Comparison of ENCODE assay signal across 21 cellular contexts in genomic region chr20:49819702-49820101, GRCh38.
"Had no signal": no experiment of that assay in that cellular context is flagged by ENCODE, and none has a peak within 500 bp of the region (broad histone marks: within the 10 kb centered on the region; RNA-seq: fewer than 3 reads in every experiment).

No MANE protein-coding gene starts in this region.

- H3K27me3 Mint-ChIP-seq: naive thymus-derived CD4-positive, alpha-beta T cell; stimulated activated memory B cell treated with anti-CD40 and anti-IgM and Interleukin-4, amounts not matched to agents 10 μg/mL and 1 μg/mL and 100 μg/mL, for 72 hours; stimulated activated naive CD8-positive, alpha-beta T cell treated with anti-CD3 and anti-CD28 coated beads, Interleukin-15, Interleukin-2, amounts not matched to agents 100 ng/mL and 50 ng/mL, for 24 hours had no signal

- DNase-seq: effector CD4-positive, alpha-beta T cell; gastrocnemius medialis; heart right ventricle; hypothalamus; kidney glomerular epithelial cell; mammary epithelial cell; naive thymus-derived CD4-positive, alpha-beta T cell; nephron progenitor cell; psoas muscle; retina; spleen; stimulated activated CD4-positive, alpha-beta T cell treated with anti-CD3 and anti-CD28 coated beads, Interleukin-15, amount 100 ng/mL, for 24 hours; stimulated activated CD4-positive, alpha-beta T cell treated with anti-CD3 and anti-CD28 coated beads, Interleukin-1b, Interleukin-23, amount 100 ng/mL, for 48 hours; stimulated activated CD4-positive, alpha-beta T cell treated with anti-CD3 and anti-CD28 coated beads, Interleukin-4, amount 100 ng/mL, for 24 hours; tibial artery; upper lobe of left lung; uterus had no signal

- H3K9me3 ChIP-seq: gastrocnemius medialis, psoas muscle, spleen, tibial artery, upper lobe of left lung, uterus had no signal

- H3K9me3 Mint-ChIP-seq: stimulated activated memory B cell treated with anti-CD40 and anti-IgM and Interleukin-4, amounts not matched to agents 10 μg/mL and 1 μg/mL and 100 μg/mL, for 72 hours; stimulated activated naive CD8-positive, alpha-beta T cell treated with anti-CD3 and anti-CD28 coated beads, Interleukin-15, Interleukin-2, amounts not matched to agents 100 ng/mL and 50 ng/mL, for 24 hours had no signal

- H3K27ac ChIP-seq: psoas muscle, tibial artery, upper lobe of left lung, uterus had no signal

- H3K4me3 Mint-ChIP-seq: naive thymus-derived CD4-positive, alpha-beta T cell; nephron progenitor cell; stimulated activated memory B cell treated with anti-CD40 and anti-IgM and Interleukin-4, amounts not matched to agents 10 μg/mL and 1 μg/mL and 100 μg/mL, for 72 hours; stimulated activated naive CD8-positive, alpha-beta T cell treated with anti-CD3 and anti-CD28 coated beads, Interleukin-15, Interleukin-2, amounts not matched to agents 100 ng/mL and 50 ng/mL, for 24 hours had no signal

- H3K36me3 ChIP-seq: uterus had no signal

- H3K4me3 ChIP-seq: gastrocnemius medialis, heart right ventricle, psoas muscle, spleen, tibial artery, upper lobe of left lung, uterus had no signal

- ATAC-seq: esophagus mucosa; gastrocnemius medialis; heart right ventricle; naive thymus-derived CD4-positive, alpha-beta T cell; psoas muscle; sciatic nerve; stimulated activated memory B cell treated with anti-CD40 and anti-IgM and Interleukin-4, amounts not matched to agents 10 μg/mL and 1 μg/mL and 100 μg/mL, for 72 hours had no signal

- H3K27ac Mint-ChIP-seq: nephron progenitor cell; stimulated activated memory B cell treated with anti-CD40 and anti-IgM and Interleukin-4, amounts not matched to agents 10 μg/mL and 1 μg/mL and 100 μg/mL, for 72 hours; stimulated activated naive CD8-positive, alpha-beta T cell treated with anti-CD3 and anti-CD28 coated beads, Interleukin-15, Interleukin-2, amounts not matched to agents 100 ng/mL and 50 ng/mL, for 24 hours had no signal

- H3K27me3 ChIP-seq: gastrocnemius medialis, heart right ventricle, spleen, tibial artery, upper lobe of left lung, uterus had no signal
